Comparison of ENCODE assay signal across 14 cellular contexts in genomic region chrX:56788229-56788628, GRCh38. TPM values are rescaled to one million over a fixed set of nuclear protein-coding genes. Genes with fewer than 3 reads are reported as not detected.
DNase-seq lines count a peak whose midpoint lies in the region; ATAC-seq and TF ChIP-seq lines count a peak whose summit lies in the region.
"Had no signal": no experiment of that assay in that cellular context is flagged by ENCODE, and none has a peak within 500 bp of the region (broad histone marks: within the 10 kb centered on the region; RNA-seq: fewer than 3 reads in every experiment).

No MANE protein-coding gene starts in this region.

- H4K20me1 ChIP-seq in DND-41 (ENCODE audit: insufficient read depth, low read length) (peaks cover 7% of the 10 kb centered on the region), IMR-90 (ENCODE audit: insufficient read depth, low read length) (no peaks in the 10 kb centered on the region; the same call in 1 of the 2 replicates)

- no peak overlapping the region for H2AFZ ChIP-seq in DND-41 (ENCODE audit: low read depth, low read length)
- no peak overlapping the region for H2AFZ ChIP-seq in IMR-90 (replicated peaks; ENCODE audit: low read length, poor library complexity)

- H4K8ac ChIP-seq in IMR-90 (ENCODE audit: low read depth in 2 of 2, low read length in 2 of 2), result no peak overlapping the region

- peaks cover 67% of the 10 kb centered on the region for H3K79me2 ChIP-seq in DND-41 (ENCODE audit: insufficient read depth, low read length)

- POLR2A ChIA-PET in IMR-90 (lab: Charles Lee; ENCODE audit: unreplicated experiment), result no interaction called here

- no peak overlapping the region for H2BK120ac ChIP-seq in IMR-90 (ENCODE audit: low read depth, low read length)

- H3K79me1 ChIP-seq in IMR-90 (ENCODE audit: low read depth in 1 of 2, low read length in 2 of 2), result 0 out of 4 replicates have a peak, but pooled peaks cover 0 to 3% of the 10 kb centered on the region in 2 experiments

- no peak overlapping the region for H3K18ac ChIP-seq in IMR-90 (ENCODE audit: low read depth, low read length)

- dilution Hi-C loops in IMR-90 (cut with HindIII; ENCODE audit: low sequenced_read_pairs, unreplicated experiment), result no loop called here

- no peak overlapping the region for H4K91ac ChIP-seq in IMR-90 (ENCODE audit: insufficient read depth, low read depth, low read length)

- H2BK5ac ChIP-seq in IMR-90 (ENCODE audit: low read depth, low read length, poor library complexity, severe bottlenecking), result no peak overlapping the region

- DNase-seq in DND-41 (no peak), IMR-90 (peak; percentile 26), psoas muscle (peak in 1 of 2 donors; percentile 31), NCI-H526 treated with DMSO at 0.1 percent for 48 hours (lab: John Stamatoyannopoulos, UW) (no peak)
- DNase-seq in stimulated activated naive CD4-positive, alpha-beta T cell treated with Interleukin-2 at 50 U/mL for 16 hours (lab: John Stamatoyannopoulos, UW), result no peak
- DNase-seq: activated naive CD8-positive, alpha-beta T cell treated with anti-CD3 and anti-CD28 coated beads, Interleukin-2, amount 10 ng/mL, durations not matched to agents 7 days and 5 days; COR-L47; effector CD8-positive, alpha-beta T cell; NCI-H1105 treated with DMSO at 0.1 percent for 48 hours had no signal

- no peak overlapping the region for H3K9ac ChIP-seq in DND-41 (ENCODE audit: low read depth, low read length)
- H3K9ac ChIP-seq in IMR-90 (ENCODE audit: low read depth, low read length), result no peak overlapping the region

- no peak overlapping the region for H2AK5ac ChIP-seq in IMR-90 (ENCODE audit: low read depth, low read length)

- 0 out of 2 replicates have a peak, but pooled peaks cover 3% of the 10 kb centered on the region for H3K4me1 ChIP-seq in DND-41 (ENCODE audit: insufficient read depth, low read length)
- no peaks in the 10 kb centered on the region for H3K4me1 ChIP-seq in IMR-90 (ENCODE audit: control insufficient read depth, insufficient read depth, low read length)
- no peaks in the 10 kb centered on the region for H3K4me1 ChIP-seq in psoas muscle
- H3K4me1 ChIP-seq: vagina had no signal

- no peaks in the 10 kb centered on the region for H3K9me3 ChIP-seq in DND-41 (ENCODE audit: insufficient read depth, low read length, severe bottlenecking)
- H3K9me3 ChIP-seq in IMR-90 (ENCODE audit: control insufficient read depth, insufficient read depth, low read length), result no peaks in the 10 kb centered on the region
- no peaks in the 10 kb centered on the region for H3K9me3 ChIP-seq in psoas muscle
- H3K9me3 ChIP-seq: right atrium auricular region, vagina had no signal

- CTCF ChIA-PET in IMR-90 (lab: Yijun Ruan, JAX), result interaction anchor here (0.6 kb wide), 1 partner anchor 499 kb away, joined by 3 read pairs; no protein-coding TSS in a partner anchor

- H3K4ac ChIP-seq in IMR-90 (ENCODE audit: low read depth, low read length), result no peak overlapping the region

- peak overlapping the region; percentile 32; the same call in 1 of the 2 replicates for H3K27ac ChIP-seq in DND-41 (ENCODE audit: low read length)
- no peak overlapping the region for H3K27ac ChIP-seq in IMR-90 (ENCODE audit: insufficient read depth, low read length)
- H3K27ac ChIP-seq in cingulate gyrus (ENCODE audit: low read depth, low read length), result peak overlapping the region; percentile 55
- peak overlapping the region; percentile 23 for H3K27ac ChIP-seq in psoas muscle
- H3K27ac ChIP-seq: vagina had no signal

- H3K4me2 ChIP-seq in DND-41 (ENCODE audit: insufficient read depth, low read length) (no peak overlapping the region), IMR-90 (ENCODE audit: low read depth, low read length) (no peak overlapping the region)

- peaks cover 57% of the 10 kb centered on the region for H3K36me3 ChIP-seq in DND-41 (ENCODE audit: insufficient read depth, low read length)
- H3K36me3 ChIP-seq in IMR-90 (ENCODE audit: control insufficient read depth, insufficient read depth, low read length), result peaks cover 6% of the 10 kb centered on the region; the same call in 1 of the 2 replicates
- no peaks in the 10 kb centered on the region for H3K36me3 ChIP-seq in psoas muscle (ENCODE audit: insufficient read depth in 1 of 2, low read depth in 1 of 2)
- H3K36me3 ChIP-seq: right atrium auricular region, vagina had no signal

- intact Hi-C loops in IMR-90 (cut with micrococcal nuclease), result no loop called here
- intact Hi-C loops in psoas muscle (cut with DNase I), result no loop called here

- H2BK20ac ChIP-seq in IMR-90 (ENCODE audit: low read depth, low read length), result no peak overlapping the region

- H3K56ac ChIP-seq in IMR-90 (ENCODE audit: extremely low read depth, insufficient read depth, low read length), result no peak overlapping the region

- no TSS peak for BruUV-seq in IMR-90 (replicated peaks; lab: Mats Ljungman, UMichigan)

- H2BK15ac ChIP-seq in IMR-90 (ENCODE audit: low read depth, low read length), result no peak overlapping the region

- no CpG with 5 or more reads among the region's 3 CpGs for WGBS in IMR-90 (ENCODE audit: extremely low coverage in 2 of 2, insufficient read length in 1 of 2), 2 experiments
- 29 to 33% methylated on average over 3 of the region's 3 CpGs; no CpG with 5 or more reads in 1 of the 3 donors for WGBS in psoas muscle, 3 donors

- TF ChIP-seq CTCF in DND-41 (IDR thresholded peaks at IDR 0.05; ENCODE audit: borderline replicate concordance, extremely low read depth, low read length, poor library complexity, severe bottlenecking) (no peak), IMR-90 (conservative IDR thresholded peaks at IDR 0.05; ENCODE audit: low read depth, low read length) (peak; percentile 38), psoas muscle (IDR thresholded peaks at IDR 0.05) (peak; percentile 43)

- H3K4me3 ChIP-seq in DND-41 (ENCODE audit: low read depth in 1 of 2, low read length in 2 of 2) (no peak overlapping the region), IMR-90 (ENCODE audit: insufficient read depth, low read depth, low read length) (no peak overlapping the region), psoas muscle (peak overlapping the region; percentile 45)

- H3K14ac ChIP-seq in IMR-90 (replicated peaks; ENCODE audit: low read depth, low read length), result no peak overlapping the region

- in situ Hi-C loops in IMR-90 (cut with MboI; ENCODE audit: low sequenced_read_pairs), result no loop called here

- no peaks in the 10 kb centered on the region; the same call in 1 of the 2 replicates for H3K9me1 ChIP-seq in IMR-90 (ENCODE audit: insufficient read depth, low read length)

- TF ChIP-seq POLR2A in IMR-90 (IDR thresholded peaks at IDR 0.05; ENCODE audit: low read depth, low read length), result no peak

- no peak for ATAC-seq in DND-41 (ENCODE audit: insufficient read depth, low read depth)
- no peak for ATAC-seq in IMR-90 (ENCODE audit: low read depth)
- ATAC-seq in psoas muscle, result peak; percentile 61 to 84 (median 70)
- ATAC-seq in HG02623 (IDR thresholded peaks at IDR 0.05; ENCODE audit: unreplicated experiment), result no peak
- no peak for ATAC-seq in HG03378 (IDR thresholded peaks at IDR 0.05; ENCODE audit: unreplicated experiment)

- no peaks in the 10 kb centered on the region for H3K27me3 ChIP-seq in DND-41 (ENCODE audit: insufficient read depth, low read length, poor library complexity)
- no peaks in the 10 kb centered on the region for H3K27me3 ChIP-seq in IMR-90 (ENCODE audit: control insufficient read depth, insufficient read depth, low read length)
- no peaks in the 10 kb centered on the region for H3K27me3 ChIP-seq in psoas muscle (ENCODE audit: insufficient read depth in 3 of 3, low read length in 2 of 3)
- H3K27me3 ChIP-seq: right atrium auricular region, vagina had no signal

- no peak overlapping the region for H4K5ac ChIP-seq in IMR-90 (ENCODE audit: low read depth, low read length)

- peak; percentile 43 for TF ChIP-seq RAD21 in IMR-90 (IDR thresholded peaks at IDR 0.05; ENCODE audit: low read length)

- no peak overlapping the region for H2AK9ac ChIP-seq in IMR-90 (replicated peaks; ENCODE audit: low read depth, low read length, poor library complexity)

- no peak overlapping the region for H3K23ac ChIP-seq in IMR-90 (ENCODE audit: low read depth, low read length)

TF ChIP-seq in IMR-90, 13 proteins besides CTCF, POLR2A, EP300 and RAD21 (continues in another document):
- TF ChIP-seq BHLHE40 (IDR thresholded peaks at IDR 0.05; ENCODE audit: low read depth, low read length) (no peak), CHD1 (IDR thresholded peaks at IDR 0.05; ENCODE audit: low read depth, low read length) (no peak), RFX5 (IDR thresholded peaks at IDR 0.05; ENCODE audit: low read depth, low read length) (no peak), MAFK (IDR thresholded peaks at IDR 0.05; ENCODE audit: low read depth, low read length) (no peak), USF2 (IDR thresholded peaks at IDR 0.05; ENCODE audit: low read depth, low read length) (no peak), NFE2L2 (IDR thresholded peaks at IDR 0.05; ENCODE audit: low read depth, low read length) (no peak), FOS (IDR thresholded peaks at IDR 0.05; ENCODE audit: low read depth, low read length) (no peak), MXI1 (IDR thresholded peaks at IDR 0.05; ENCODE audit: borderline replicate concordance, low read depth, low read length) (no peak), SMC3 (IDR thresholded peaks at IDR 0.05; ENCODE audit: low read depth, low read length) (no peak), RCOR1 (IDR thresholded peaks at IDR 0.05; ENCODE audit: insufficient replicate concordance, low read length) (no peak), CEBPB (IDR thresholded peaks at IDR 0.05; ENCODE audit: low read depth, low read length) (no peak), MAZ (IDR thresholded peaks at IDR 0.05; ENCODE audit: borderline replicate concordance, low read depth, low read length) (no peak)

RNA-seq across cellular contexts. Expression of gene NBDY, which starts 59.2 kb away (rescaled TPM):
- total RNA-seq in IMR-90 (2012; rRNA removed) (2.5 and 3.2 TPM in 2 replicates), psoas muscle (10 to 100 TPM in 2 of 4 donors, 1 to 10 TPM in 2; 5.3 to 15.6 (median 8.5) TPM)
- polyA plus RNA-seq in IMR-90 (2012; rRNA removed) (61.5 and 64.6 TPM in 2 replicates), psoas muscle (1 to 10 TPM; 5.2 to 7.7 (median 6.5) TPM)
- 18.4 and 26.7 TPM in 2 replicates for polyA plus RNA-seq in IMR-90 (2012; cell fraction: cytosol; rRNA removed)
- polyA plus RNA-seq in IMR-90 (2012; cell fraction: nucleus; rRNA removed; ENCODE audit: low replicate concordance), result 8.0 and 12.8 TPM in 2 replicates

Comparison
In these comparisons a context has a peak if more than half of its experiments do, and no peak if none do; other contexts are left out.
1. ATAC-seq: peak in psoas muscle (4 of 4); none in DND-41 (single experiment), IMR-90 (single experiment), HG02623 (single experiment) and HG03378 (single experiment).